In genomic region chr4:1027219-1027915, GRCh38 we compare ENCODE assay signal across 2 cellular contexts.
A peak's percentile ranks its signal among the peaks of the same experiment; 100 is the strongest.
TF ChIP-seq lines count a peak whose summit lies in the region.

No MANE protein-coding gene starts in this region.

TF ChIP-seq in IMR-90, 13 proteins besides CTCF, POLR2A, EP300 and RAD21:
- no peak for TF ChIP-seq ELK1 (IDR thresholded peaks at IDR 0.05; ENCODE audit: borderline replicate concordance, low read depth, low read length)
- TF ChIP-seq MAFK (IDR thresholded peaks at IDR 0.05; ENCODE audit: low read depth, low read length) = no peak
- TF ChIP-seq CEBPB (IDR thresholded peaks at IDR 0.05; ENCODE audit: low read depth, low read length) = no peak
- TF ChIP-seq CHD1 (IDR thresholded peaks at IDR 0.05; ENCODE audit: low read depth, low read length) = no peak
- no peak for TF ChIP-seq BHLHE40 (IDR thresholded peaks at IDR 0.05; ENCODE audit: low read depth, low read length)
- TF ChIP-seq MXI1 (IDR thresholded peaks at IDR 0.05; ENCODE audit: borderline replicate concordance, low read depth, low read length) = no peak
- no peak for TF ChIP-seq SMC3 (IDR thresholded peaks at IDR 0.05; ENCODE audit: low read depth, low read length)
- TF ChIP-seq MAZ (IDR thresholded peaks at IDR 0.05; ENCODE audit: borderline replicate concordance, low read depth, low read length) = no peak
- no peak for TF ChIP-seq RCOR1 (IDR thresholded peaks at IDR 0.05; ENCODE audit: insufficient replicate concordance, low read length)

TF ChIP-seq in HepG2, 621 proteins besides CTCF, POLR2A, EP300 and RAD21 (continues in another document):
- TF ChIP-seq ZSCAN29 (CRISPR knock-in tag; conservative IDR thresholded peaks at IDR 0.05) (no peak), MAFF (IDR thresholded peaks at IDR 0.05; ENCODE audit: low read depth, low read length) (no peak), ZBTB20 (CRISPR knock-in tag; IDR thresholded peaks at IDR 0.05; ENCODE audit: borderline replicate concordance, low read depth) (no peak), ZNF276 (CRISPR knock-in tag; IDR thresholded peaks at IDR 0.05; ENCODE audit: low read depth) (no peak), ZNF253 (CRISPR knock-in tag; IDR thresholded peaks at IDR 0.05; ENCODE audit: borderline replicate concordance) (no peak), FOXO4 (CRISPR knock-in tag; conservative IDR thresholded peaks at IDR 0.05) (no peak), KDM2A (CRISPR knock-in tag; IDR thresholded peaks at IDR 0.05; ENCODE audit: borderline replicate concordance, low read depth) (peak; percentile 80), SRSF1 (optimal IDR thresholded peaks at IDR 0.05; ENCODE audit: low read depth, low read length) (peak; percentile 3), RXRB (CRISPR knock-in tag; IDR thresholded peaks at IDR 0.05; ENCODE audit: borderline replicate concordance) (no peak), ATF4 (CRISPR knock-in tag; IDR thresholded peaks at IDR 0.05) (no peak), DBP (CRISPR knock-in tag; IDR thresholded peaks at IDR 0.05; ENCODE audit: not compliant biosample characterization) (no peak), RBM39 (IDR thresholded peaks at IDR 0.05; ENCODE audit: low read depth, low read length, poor library complexity, severe bottlenecking) (peak; percentile 23), RBFOX2 (IDR thresholded peaks at IDR 0.05; ENCODE audit: low read depth, low read length) (peak; percentile 44; the same call in 1 of the 2 replicates), USF2 (IDR thresholded peaks at IDR 0.05; ENCODE audit: low read depth, low read length) (no peak), USF2 (CRISPR knock-in tag; IDR thresholded peaks at IDR 0.05; ENCODE audit: borderline replicate concordance) (no peak), SP2 (CRISPR knock-in tag; IDR thresholded peaks at IDR 0.05) (no peak), HNRNPL (IDR thresholded peaks at IDR 0.05; ENCODE audit: low read depth, low read length) (0 out of 2 replicates have a peak, but pooled peaks have one; percentile 7), MEIS2 (CRISPR knock-in tag; IDR thresholded peaks at IDR 0.05) (no peak), SP140L (CRISPR knock-in tag; IDR thresholded peaks at IDR 0.05; ENCODE audit: borderline replicate concordance) (no peak), DMTF1 (CRISPR knock-in tag; IDR thresholded peaks at IDR 0.05) (no peak), ZNF296 (CRISPR knock-in tag; conservative IDR thresholded peaks at IDR 0.05) (no peak), ZKSCAN5 (CRISPR knock-in tag; IDR thresholded peaks at IDR 0.05) (no peak), ZNF766 (CRISPR knock-in tag; IDR thresholded peaks at IDR 0.05; ENCODE audit: borderline replicate concordance) (no peak), ZFP91 (CRISPR knock-in tag; IDR thresholded peaks at IDR 0.05; ENCODE audit: borderline replicate concordance) (peak; percentile 46; the same call in 1 of the 2 replicates), RBM22 (optimal IDR thresholded peaks at IDR 0.05; ENCODE audit: low read length) (peak; percentile 49), ZNF432 (CRISPR knock-in tag; IDR thresholded peaks at IDR 0.05; ENCODE audit: borderline replicate concordance) (no peak), TCF7L2 (IDR thresholded peaks at IDR 0.05; ENCODE audit: low read depth, low read length) (no peak), ZNF512 (CRISPR knock-in tag; IDR thresholded peaks at IDR 0.05) (no peak), EEA1 (CRISPR knock-in tag; IDR thresholded peaks at IDR 0.05; ENCODE audit: borderline replicate concordance) (no peak), YEATS4 (CRISPR knock-in tag; IDR thresholded peaks at IDR 0.05; ENCODE audit: borderline replicate concordance) (no peak), HDAC6 (IDR thresholded peaks at IDR 0.05; ENCODE audit: low read depth, low read length) (no peak), NR2F6 (IDR thresholded peaks at IDR 0.05) (peak; percentile 37; the same call in 1 of the 2 replicates), NR2F6 (CRISPR knock-in tag; IDR thresholded peaks at IDR 0.05) (no peak), HNRNPLL (IDR thresholded peaks at IDR 0.05; ENCODE audit: low read depth, low read length, poor library complexity, severe bottlenecking) (peak; percentile 48), RELA (CRISPR knock-in tag; IDR thresholded peaks at IDR 0.05) (no peak), ZFX (CRISPR knock-in tag; IDR thresholded peaks at IDR 0.05; ENCODE audit: low read depth) (0 out of 2 replicates have a peak, but pooled peaks have one; percentile 15), ZNF431 (CRISPR knock-in tag; IDR thresholded peaks at IDR 0.05; ENCODE audit: borderline replicate concordance, low read depth) (no peak), ZNF556 (CRISPR knock-in tag; IDR thresholded peaks at IDR 0.05; ENCODE audit: borderline replicate concordance) (no peak), REPIN1 (CRISPR knock-in tag; IDR thresholded peaks at IDR 0.05; ENCODE audit: borderline replicate concordance, low read depth) (0 out of 2 replicates have a peak, but pooled peaks have one; percentile 19), ZNF280D (CRISPR knock-in tag; IDR thresholded peaks at IDR 0.05) (no peak), ZNF564 (CRISPR knock-in tag; IDR thresholded peaks at IDR 0.05) (0 out of 2 replicates have a peak, but pooled peaks have one; percentile 37), CENPX (CRISPR knock-in tag; IDR thresholded peaks at IDR 0.05) (no peak), KLF13 (CRISPR knock-in tag; IDR thresholded peaks at IDR 0.05) (no peak), ATF7-NPFF (CRISPR knock-in tag; IDR thresholded peaks at IDR 0.05; ENCODE audit: low read depth) (no peak), ZNF326 (CRISPR knock-in tag; IDR thresholded peaks at IDR 0.05; ENCODE audit: borderline replicate concordance) (peak; percentile 50; the same call in 1 of the 2 replicates), POLR2G (IDR thresholded peaks at IDR 0.05; ENCODE audit: low read depth, low read length) (peak; percentile 57), ZNF230 (CRISPR knock-in tag; IDR thresholded peaks at IDR 0.05) (0 out of 2 replicates have a peak, but pooled peaks have one; percentile 11), SIN3A (IDR thresholded peaks at IDR 0.05; ENCODE audit: borderline replicate concordance, low read depth, low read length) (no peak), TAF15 (IDR thresholded peaks at IDR 0.05; ENCODE audit: low read depth, low read length, poor library complexity, severe bottlenecking) (peak; percentile 30)
